2 cellular contexts compared by ENCODE assay signal in genomic region chr10:35555962-35556930, GRCh38.
TF ChIP-seq lines count a peak whose summit lies in the region.

No MANE protein-coding gene starts in this region.

TF ChIP-seq in IMR-90, 13 proteins besides CTCF, POLR2A, EP300 and RAD21 (continued from another document):
- TF ChIP-seq USF2 (IDR thresholded peaks at IDR 0.05; ENCODE audit: low read depth, low read length) (no peak), CHD1 (IDR thresholded peaks at IDR 0.05; ENCODE audit: low read depth, low read length) (no peak), FOS (IDR thresholded peaks at IDR 0.05; ENCODE audit: low read depth, low read length) (no peak), MAFK (IDR thresholded peaks at IDR 0.05; ENCODE audit: low read depth, low read length) (no peak)
- TF ChIP-seq, protein P1, sequence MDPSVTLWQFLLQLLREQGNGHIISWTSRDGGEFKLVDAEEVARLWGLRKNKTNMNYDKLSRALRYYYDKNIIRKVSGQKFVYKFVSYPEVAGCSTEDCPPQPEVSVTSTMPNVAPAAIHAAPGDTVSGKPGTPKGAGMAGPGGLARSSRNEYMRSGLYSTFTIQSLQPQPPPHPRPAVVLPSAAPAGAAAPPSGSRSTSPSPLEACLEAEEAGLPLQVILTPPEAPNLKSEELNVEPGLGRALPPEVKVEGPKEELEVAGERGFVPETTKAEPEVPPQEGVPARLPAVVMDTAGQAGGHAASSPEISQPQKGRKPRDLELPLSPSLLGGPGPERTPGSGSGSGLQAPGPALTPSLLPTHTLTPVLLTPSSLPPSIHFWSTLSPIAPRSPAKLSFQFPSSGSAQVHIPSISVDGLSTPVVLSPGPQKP (IDR thresholded peaks at IDR 0.05; ENCODE audit: borderline replicate concordance, low read depth, low read length), result no peak

TF ChIP-seq in SK-N-SH treated with all-trans-retinoic acid at 6 μM for 48 hours, 23 proteins besides CTCF, POLR2A, EP300 and RAD21:
- no peak for TF ChIP-seq CSRNP3 (CRISPR knock-in tag; IDR thresholded peaks at IDR 0.05)
- TF ChIP-seq POU6F1 (CRISPR knock-in tag; IDR thresholded peaks at IDR 0.05; ENCODE audit: borderline replicate concordance, low read depth), result no peak
- TF ChIP-seq OSR1 (CRISPR knock-in tag; IDR thresholded peaks at IDR 0.05), result no peak
- no peak for TF ChIP-seq ISL1 (CRISPR knock-in tag; IDR thresholded peaks at IDR 0.05)
- no peak for TF ChIP-seq ESRRG (CRISPR knock-in tag; IDR thresholded peaks at IDR 0.05)
- TF ChIP-seq ZNF8 (CRISPR knock-in tag; IDR thresholded peaks at IDR 0.05), result no peak
- TF ChIP-seq, protein P2, sequence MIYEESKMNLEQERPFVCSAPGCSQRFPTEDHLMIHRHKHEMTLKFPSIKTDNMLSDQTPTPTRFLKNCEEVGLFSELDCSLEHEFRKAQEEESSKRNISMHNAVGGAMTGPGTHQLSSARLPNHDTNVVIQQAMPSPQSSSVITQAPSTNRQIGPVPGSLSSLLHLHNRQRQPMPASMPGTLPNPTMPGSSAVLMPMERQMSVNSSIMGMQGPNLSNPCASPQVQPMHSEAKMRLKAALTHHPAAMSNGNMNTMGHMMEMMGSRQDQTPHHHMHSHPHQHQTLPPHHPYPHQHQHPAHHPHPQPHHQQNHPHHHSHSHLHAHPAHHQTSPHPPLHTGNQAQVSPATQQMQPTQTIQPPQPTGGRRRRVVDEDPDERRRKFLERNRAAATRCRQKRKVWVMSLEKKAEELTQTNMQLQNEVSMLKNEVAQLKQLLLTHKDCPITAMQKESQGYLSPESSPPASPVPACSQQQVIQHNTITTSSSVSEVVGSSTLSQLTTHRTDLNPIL (CRISPR knock-in tag; IDR thresholded peaks at IDR 0.05; ENCODE audit: low read depth), result no peak
- TF ChIP-seq TCF4 (CRISPR knock-in tag; IDR thresholded peaks at IDR 0.05; ENCODE audit: borderline replicate concordance), result no peak
- no peak for TF ChIP-seq ZFP3 (CRISPR knock-in tag; IDR thresholded peaks at IDR 0.05)
- no peak for TF ChIP-seq ARNTL (CRISPR knock-in tag; IDR thresholded peaks at IDR 0.05; ENCODE audit: borderline replicate concordance, low read depth)
- TF ChIP-seq, protein P3, sequence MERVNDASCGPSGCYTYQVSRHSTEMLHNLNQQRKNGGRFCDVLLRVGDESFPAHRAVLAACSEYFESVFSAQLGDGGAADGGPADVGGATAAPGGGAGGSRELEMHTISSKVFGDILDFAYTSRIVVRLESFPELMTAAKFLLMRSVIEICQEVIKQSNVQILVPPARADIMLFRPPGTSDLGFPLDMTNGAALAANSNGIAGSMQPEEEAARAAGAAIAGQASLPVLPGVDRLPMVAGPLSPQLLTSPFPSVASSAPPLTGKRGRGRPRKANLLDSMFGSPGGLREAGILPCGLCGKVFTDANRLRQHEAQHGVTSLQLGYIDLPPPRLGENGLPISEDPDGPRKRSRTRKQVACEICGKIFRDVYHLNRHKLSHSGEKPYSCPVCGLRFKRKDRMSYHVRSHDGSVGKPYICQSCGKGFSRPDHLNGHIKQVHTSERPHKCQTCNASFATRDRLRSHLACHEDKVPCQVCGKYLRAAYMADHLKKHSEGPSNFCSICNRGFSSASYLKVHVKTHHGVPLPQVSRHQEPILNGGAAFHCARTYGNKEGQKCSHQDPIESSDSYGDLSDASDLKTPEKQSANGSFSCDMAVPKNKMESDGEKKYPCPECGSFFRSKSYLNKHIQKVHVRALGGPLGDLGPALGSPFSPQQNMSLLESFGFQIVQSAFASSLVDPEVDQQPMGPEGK (CRISPR knock-in tag; IDR thresholded peaks at IDR 0.05; ENCODE audit: borderline replicate concordance), result no peak
